1 cellular context compared by ENCODE assay signal in the genomic region with DNA sequence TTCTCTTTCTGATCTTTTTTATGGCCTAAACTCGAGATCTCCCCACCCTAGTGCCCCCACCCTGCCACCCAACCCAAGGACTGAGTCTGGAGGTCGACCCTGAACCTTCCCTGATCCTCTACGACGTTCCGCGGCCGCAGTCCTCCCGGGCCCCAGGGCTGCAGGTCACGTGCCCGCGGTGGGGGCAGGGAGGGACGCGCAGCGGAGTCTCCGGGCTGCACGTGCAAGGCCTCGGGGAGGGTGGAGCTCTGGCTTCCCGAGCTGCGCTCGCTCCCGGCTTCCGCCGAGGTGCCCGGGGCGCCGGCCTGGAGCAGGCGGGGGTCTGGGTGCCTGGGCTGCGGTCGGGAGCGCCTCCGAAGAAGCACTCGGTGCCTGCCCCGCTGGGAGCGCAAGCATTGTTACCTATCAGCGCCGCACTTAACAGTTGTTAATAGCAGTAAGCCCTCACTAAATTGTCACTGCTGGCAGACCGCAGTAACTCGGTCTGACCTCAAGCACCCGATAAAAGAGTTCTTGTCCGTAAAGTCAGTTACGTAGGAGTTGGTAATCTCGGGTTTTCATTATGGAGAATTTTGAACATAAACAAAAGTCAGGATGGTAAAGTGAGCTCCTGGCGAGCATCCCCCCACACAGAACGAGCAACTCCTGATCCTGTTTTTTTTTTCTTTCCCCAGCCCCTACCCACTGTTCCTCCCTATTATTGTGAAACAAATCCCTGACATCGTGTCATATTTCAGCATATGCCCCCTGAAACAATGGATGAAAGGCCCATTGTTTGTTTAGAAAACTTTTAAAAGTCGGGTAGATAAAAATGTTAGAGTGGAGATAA.
TF ChIP-seq lines count a peak whose summit lies in the region.

No MANE protein-coding gene starts in this region.

TF ChIP-seq in HepG2, 621 proteins besides CTCF, POLR2A, EP300 and RAD21 (continued from another document and continues in another):
- TF ChIP-seq JARID2 (CRISPR knock-in tag; IDR thresholded peaks at IDR 0.05; ENCODE audit: insufficient replicate concordance) (no peak), ZNF780A (CRISPR knock-in tag; IDR thresholded peaks at IDR 0.05) (peak; percentile 93), REXO4 (CRISPR knock-in tag; IDR thresholded peaks at IDR 0.05; ENCODE audit: borderline replicate concordance) (peak; percentile 93), EED (CRISPR knock-in tag; IDR thresholded peaks at IDR 0.05) (peak; percentile 85; the same call in 1 of the 2 replicates), ZNF256 (CRISPR knock-in tag; conservative IDR thresholded peaks at IDR 0.05) (peak; percentile 89), HMG20A (CRISPR knock-in tag; IDR thresholded peaks at IDR 0.05; ENCODE audit: borderline replicate concordance) (0 out of 2 replicates have a peak, but pooled peaks have one; percentile 13), ZNF570 (CRISPR knock-in tag; IDR thresholded peaks at IDR 0.05; ENCODE audit: borderline replicate concordance) (no peak; the same call in 1 of the 2 replicates), RBM22 (optimal IDR thresholded peaks at IDR 0.05; ENCODE audit: low read length) (no peak), ZBTB25 (CRISPR knock-in tag; IDR thresholded peaks at IDR 0.05) (peak; percentile 92; the same call in 1 of the 2 replicates), ZNF350 (CRISPR knock-in tag; IDR thresholded peaks at IDR 0.05; ENCODE audit: borderline replicate concordance, low read depth) (peak; percentile 85), ZNF770 (CRISPR knock-in tag; IDR thresholded peaks at IDR 0.05) (no peak; the same call in 1 of the 2 replicates), SATB2 (CRISPR knock-in tag; IDR thresholded peaks at IDR 0.05) (peak; percentile 93; the same call in 1 of the 2 replicates), NFE2 (CRISPR knock-in tag; IDR thresholded peaks at IDR 0.05) (no peak), HOXA9 (CRISPR knock-in tag; IDR thresholded peaks at IDR 0.05; ENCODE audit: borderline replicate concordance) (peak; percentile 86; the same call in 1 of the 2 replicates), PLSCR1 (CRISPR knock-in tag; IDR thresholded peaks at IDR 0.05; ENCODE audit: borderline replicate concordance) (no peak), ZNF337 (CRISPR knock-in tag; IDR thresholded peaks at IDR 0.05; ENCODE audit: borderline replicate concordance, low read depth) (no peak), ZNF430 (CRISPR knock-in tag; IDR thresholded peaks at IDR 0.05) (peak; percentile 90; the same call in 1 of the 2 replicates), SP5 (CRISPR knock-in tag; IDR thresholded peaks at IDR 0.05; ENCODE audit: borderline replicate concordance, low read depth) (peak; percentile 90), ZBTB14 (CRISPR knock-in tag; IDR thresholded peaks at IDR 0.05) (peak; percentile 83), MEF2D (CRISPR knock-in tag; IDR thresholded peaks at IDR 0.05) (no peak), TRIM24 (CRISPR knock-in tag; IDR thresholded peaks at IDR 0.05) (no peak), TAF1 (CRISPR knock-in tag; IDR thresholded peaks at IDR 0.05) (peak; percentile 64), YEATS2 (CRISPR knock-in tag; IDR thresholded peaks at IDR 0.05; ENCODE audit: borderline replicate concordance) (peak; percentile 60; the same call in 1 of the 2 replicates), HOXA3 (CRISPR knock-in tag; IDR thresholded peaks at IDR 0.05) (peak; percentile 90), ZNF749 (CRISPR knock-in tag; IDR thresholded peaks at IDR 0.05; ENCODE audit: borderline replicate concordance) (peak; percentile 98), TBX2 (CRISPR knock-in tag; IDR thresholded peaks at IDR 0.05; ENCODE audit: borderline replicate concordance) (peak; percentile 85; the same call in 1 of the 2 replicates), ZNF367 (CRISPR knock-in tag; IDR thresholded peaks at IDR 0.05; ENCODE audit: borderline replicate concordance) (peak; percentile 73; the same call in 1 of the 2 replicates), DMTF1 (CRISPR knock-in tag; IDR thresholded peaks at IDR 0.05) (no peak), SKI (IDR thresholded peaks at IDR 0.05; ENCODE audit: partially characterized antibody) (peak; percentile 16), MED13 (CRISPR knock-in tag; IDR thresholded peaks at IDR 0.05) (peak; percentile 74; the same call in 1 of the 2 replicates), REL (CRISPR knock-in tag; conservative IDR thresholded peaks at IDR 0.05) (peak; percentile 94), ZNF142 (CRISPR knock-in tag; IDR thresholded peaks at IDR 0.05) (peak; percentile 87)
- TF ChIP-seq, protein P1, sequence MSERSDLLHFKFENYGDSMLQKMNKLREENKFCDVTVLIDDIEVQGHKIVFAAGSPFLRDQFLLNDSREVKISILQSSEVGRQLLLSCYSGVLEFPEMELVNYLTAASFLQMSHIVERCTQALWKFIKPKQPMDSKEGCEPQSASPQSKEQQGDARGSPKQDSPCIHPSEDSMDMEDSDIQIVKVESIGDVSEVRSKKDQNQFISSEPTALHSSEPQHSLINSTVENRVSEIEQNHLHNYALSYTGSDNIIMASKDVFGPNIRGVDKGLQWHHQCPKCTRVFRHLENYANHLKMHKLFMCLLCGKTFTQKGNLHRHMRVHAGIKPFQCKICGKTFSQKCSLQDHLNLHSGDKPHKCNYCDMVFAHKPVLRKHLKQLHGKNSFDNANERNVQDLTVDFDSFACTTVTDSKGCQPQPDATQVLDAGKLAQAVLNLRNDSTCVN (CRISPR knock-in tag; IDR thresholded peaks at IDR 0.05; ENCODE audit: borderline replicate concordance): peak; percentile 67; the same call in 1 of the 2 replicates
- TF ChIP-seq, protein P2, sequence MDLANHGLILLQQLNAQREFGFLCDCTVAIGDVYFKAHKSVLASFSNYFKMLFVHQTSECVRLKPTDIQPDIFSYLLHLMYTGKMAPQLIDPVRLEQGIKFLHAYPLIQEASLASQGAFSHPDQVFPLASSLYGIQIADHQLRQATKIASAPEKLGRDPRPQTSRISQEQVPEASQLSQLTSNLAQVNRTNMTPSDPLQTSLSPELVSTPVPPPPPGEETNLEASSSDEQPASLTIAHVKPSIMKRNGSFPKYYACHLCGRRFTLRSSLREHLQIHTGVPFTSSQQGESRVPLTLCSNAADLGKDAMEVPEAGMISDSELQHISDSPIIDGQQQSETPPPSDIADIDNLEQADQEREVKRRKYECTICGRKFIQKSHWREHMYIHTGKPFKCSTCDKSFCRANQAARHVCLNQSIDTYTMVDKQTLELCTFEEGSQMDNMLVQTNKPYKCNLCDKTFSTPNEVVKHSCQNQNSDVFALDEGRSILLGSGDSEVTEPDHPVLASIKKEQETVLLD (CRISPR knock-in tag; IDR thresholded peaks at IDR 0.05; ENCODE audit: low read depth): peak; percentile 95
- TF ChIP-seq, protein P3, sequence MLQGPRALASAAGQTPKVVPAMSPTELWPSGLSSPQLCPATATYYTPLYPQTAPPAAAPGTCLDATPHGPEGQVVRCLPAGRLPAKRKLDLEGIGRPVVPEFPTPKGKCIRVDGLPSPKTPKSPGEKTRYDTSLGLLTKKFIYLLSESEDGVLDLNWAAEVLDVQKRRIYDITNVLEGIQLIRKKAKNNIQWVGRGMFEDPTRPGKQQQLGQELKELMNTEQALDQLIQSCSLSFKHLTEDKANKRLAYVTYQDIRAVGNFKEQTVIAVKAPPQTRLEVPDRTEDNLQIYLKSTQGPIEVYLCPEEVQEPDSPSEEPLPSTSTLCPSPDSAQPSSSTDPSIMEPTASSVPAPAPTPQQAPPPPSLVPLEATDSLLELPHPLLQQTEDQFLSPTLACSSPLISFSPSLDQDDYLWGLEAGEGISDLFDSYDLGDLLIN (CRISPR knock-in tag; IDR thresholded peaks at IDR 0.05; ENCODE audit: borderline replicate concordance): no peak
- TF ChIP-seq, protein P4, sequence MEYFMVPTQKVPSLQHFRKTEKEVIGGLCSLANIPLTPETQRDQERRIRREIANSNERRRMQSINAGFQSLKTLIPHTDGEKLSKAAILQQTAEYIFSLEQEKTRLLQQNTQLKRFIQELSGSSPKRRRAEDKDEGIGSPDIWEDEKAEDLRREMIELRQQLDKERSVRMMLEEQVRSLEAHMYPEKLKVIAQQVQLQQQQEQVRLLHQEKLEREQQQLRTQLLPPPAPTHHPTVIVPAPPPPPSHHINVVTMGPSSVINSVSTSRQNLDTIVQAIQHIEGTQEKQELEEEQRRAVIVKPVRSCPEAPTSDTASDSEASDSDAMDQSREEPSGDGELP (IDR thresholded peaks at IDR 0.05; ENCODE audit: borderline replicate concordance, low read depth): no peak; the same call in 1 of the 2 replicates
